20 cellular contexts compared by ENCODE assay signal in genomic region chr11:15579287-15580001, GRCh38.
DNase-seq lines count a peak whose midpoint lies in the region; ATAC-seq, FAIRE-seq and TF ChIP-seq lines count a peak whose summit lies in the region.
"Had no signal": no experiment of that assay in that cellular context is flagged by ENCODE, and none has a peak within 500 bp of the region (broad histone marks: within the 10 kb centered on the region; RNA-seq: fewer than 3 reads in every experiment).

No MANE protein-coding gene starts in this region.

- CTCF ChIA-PET in HepG2 (lab: Yijun Ruan, JAX; ENCODE audit: low intra/inter-chr PET ratio, low total read pairs): no interaction called here

- TF ChIP-seq RAD21 in liver (IDR thresholded peaks at IDR 0.05): no peak
- no peak for TF ChIP-seq RAD21 in HepG2 (CRISPR knock-in tag; IDR thresholded peaks at IDR 0.05)

- peaks cover under 1% of the 10 kb centered on the region for H3K4me1 Mint-ChIP-seq in mesothelial cell of epicardium

- DNase-seq in HepG2 (ENCODE audit: low spot score) (no peak), coronary artery (ENCODE audit: low spot score) (peak; percentile 33), gastrocnemius medialis (peak in 1 of 2 donors; percentile 16), mesothelial cell of epicardium (ENCODE audit: low spot score in 2 of 2, unreplicated experiment in 2 of 2) (no peak)
- no peak for DNase-seq in activated effector memory CD4-positive, alpha-beta T cell treated with anti-CD3 and anti-CD28 coated beads, Interleukin-2, amount 50 U/mL, for 16 hours
- DNase-seq: GF-D8, KG1, NCI-H1105, NCI-H146, NCI-H2227 treated with DMSO at 0.1 percent for 48 hours, NCI-H510A, NCI-H748 treated with DMSO at 0.1 percent for 48 hours, PC-9, RPMI8226, SHP77 treated with DMSO at 0.1 percent for 48 hours had no signal

- no peaks in the 10 kb centered on the region for H4K20me1 ChIP-seq in HepG2 (ENCODE audit: insufficient read depth, low read length)

- in situ Hi-C loops in HepG2 (cut with HindIII; ENCODE audit: extremely low pct_ligation_motif_present, low pct_unique_long_range_greater_than_20kb) (no loop called here), gastrocnemius medialis (cut with MboI; ENCODE audit: low sequenced_read_pairs in 4 of 4) (no loop called here)

- H3K27ac ChIP-seq in liver (ENCODE audit: low read depth in 1 of 2, low read length in 2 of 2) (peak overlapping the region; percentile 26 to 64), HepG2 (ENCODE audit: extremely low read length, insufficient read depth, low read length) (no peak overlapping the region), coronary artery (no peak overlapping the region), gastrocnemius medialis (peak overlapping the region; percentile 20 to 59 (median 40))
- H3K27ac ChIP-seq: PC-9, SK-N-MC had no signal

- H3K9me3 Mint-ChIP-seq in mesothelial cell of epicardium: no peaks in the 10 kb centered on the region

- H3K27me3 ChIP-seq in liver (ENCODE audit: control insufficient read depth in 4 of 4, insufficient read depth in 4 of 4, low read length in 3 of 4): no peaks in the 10 kb centered on the region
- H3K27me3 ChIP-seq in HepG2 (ENCODE audit: control insufficient read depth in 1 of 2, insufficient read depth in 2 of 2, low read length in 2 of 2): no peaks in the 10 kb centered on the region
- H3K27me3 ChIP-seq in gastrocnemius medialis: no peaks in the 10 kb centered on the region

- H3K9ac ChIP-seq in liver (ENCODE audit: low read depth in 1 of 2, low read length in 2 of 2) (no peak overlapping the region), HepG2 (ENCODE audit: insufficient read depth, low read depth, low read length) (no peak overlapping the region)

- TF ChIP-seq CTCF in liver (IDR thresholded peaks at IDR 0.05; ENCODE audit: low read depth, low read length, missing input control) (no peak), HepG2 (CRISPR knock-in tag; IDR thresholded peaks at IDR 0.05) (no peak), coronary artery (IDR thresholded peaks at IDR 0.05) (no peak), gastrocnemius medialis (IDR thresholded peaks at IDR 0.05 in 4 of 5, conservative IDR thresholded peaks at IDR 0.05 in 1 of 5) (no peak), mesothelial cell of epicardium (IDR thresholded peaks at IDR 0.05; ENCODE audit: unreplicated experiment) (no peak)

- no peak overlapping the region for H3K27ac Mint-ChIP-seq in mesothelial cell of epicardium

- TF ChIP-seq EP300 in HepG2 (IDR thresholded peaks at IDR 0.05; ENCODE audit: low read depth in 2 of 2, low read length in 2 of 2) (no peak), HepG2 (CRISPR knock-in tag; IDR thresholded peaks at IDR 0.05; ENCODE audit: borderline replicate concordance) (no peak)

- H2AFZ ChIP-seq in HepG2 (ENCODE audit: low read length): no peak overlapping the region
- H2AFZ ChIP-seq: PC-9 had no signal

- no TSS peak for BruUV-seq in HepG2 (replicated peaks; lab: Mats Ljungman, UMichigan)

- peaks cover 22% of the 10 kb centered on the region for H3K27me3 Mint-ChIP-seq in mesothelial cell of epicardium (ENCODE audit: low read depth)

- H3K4me3 ChIP-seq in liver (ENCODE audit: low read depth in 1 of 3, low read length in 3 of 3): no peak overlapping the region
- no peak overlapping the region for H3K4me3 ChIP-seq in HepG2 (replicated peaks in 1 of 3; ENCODE audit: insufficient read depth in 1 of 3, low read depth in 2 of 3, low read length in 3 of 3)
- H3K4me3 ChIP-seq in coronary artery: no peak overlapping the region
- no peak overlapping the region for H3K4me3 ChIP-seq in gastrocnemius medialis
- H3K4me3 ChIP-seq: PC-9, SK-N-MC had no signal

- POLR2A ChIA-PET in HepG2 (lab: Yijun Ruan, JAX): no interaction called here

- H3K4me2 ChIP-seq in HepG2 (ENCODE audit: low read depth, low read length): no peak overlapping the region
- H3K4me2 ChIP-seq: PC-9 had no signal

- FAIRE-seq in HepG2 (lab: Jason Lieb, UNC): no peak
- FAIRE-seq: A204.1, GM19239 had no signal

- no peaks in the 10 kb centered on the region for H3K36me3 Mint-ChIP-seq in mesothelial cell of epicardium

- H3K4me3 Mint-ChIP-seq in mesothelial cell of epicardium: no peak overlapping the region

- no peaks in the 10 kb centered on the region for H3K9me3 ChIP-seq in liver (ENCODE audit: control insufficient read depth in 4 of 4, low read length in 3 of 4)
- no peaks in the 10 kb centered on the region for H3K9me3 ChIP-seq in HepG2 (ENCODE audit: low read length)
- no peaks in the 10 kb centered on the region for H3K9me3 ChIP-seq in gastrocnemius medialis

- no peaks in the 10 kb centered on the region for H3K79me2 ChIP-seq in HepG2 (ENCODE audit: insufficient read depth, low read length)

- WGBS in liver: 90% methylated on average over 12 of the region's 12 CpGs
- 38% methylated on average over 11 of the region's 12 CpGs for WGBS in HepG2 (ENCODE audit: low lambda C conversion rate)

- ATAC-seq in HepG2: no peak
- ATAC-seq in gastrocnemius medialis: peak; percentile 55 to 68
- no peak for ATAC-seq in HG03565 (IDR thresholded peaks at IDR 0.05; ENCODE audit: unreplicated experiment)

- no peaks in the 10 kb centered on the region for H3K36me3 ChIP-seq in liver (ENCODE audit: control insufficient read depth in 4 of 4, insufficient read depth in 3 of 4, low read depth in 1 of 4, low read length in 3 of 4)
- H3K36me3 ChIP-seq in HepG2 (replicated peaks in 1 of 2; ENCODE audit: control insufficient read depth in 1 of 2, insufficient read depth in 2 of 2, low read length in 2 of 2): no peaks in the 10 kb centered on the region
- H3K36me3 ChIP-seq in gastrocnemius medialis: no peaks in the 10 kb centered on the region

- H3K4me1 ChIP-seq in liver (ENCODE audit: control insufficient read depth in 4 of 4, insufficient read depth in 4 of 4, low read length in 3 of 4) (peaks cover 3 to 17% (median 7%) of the 10 kb centered on the region in 4 donors), HepG2 (ENCODE audit: insufficient read depth, low read length) (no peaks in the 10 kb centered on the region), gastrocnemius medialis (peaks cover 18 to 25% of the 10 kb centered on the region in 2 donors)

- TF ChIP-seq POLR2A in HepG2 (IDR thresholded peaks at IDR 0.05; ENCODE audit: insufficient read depth in 1 of 2, low read depth in 2 of 2, low read length in 2 of 2): no peak
- TF ChIP-seq POLR2A in gastrocnemius medialis (IDR thresholded peaks at IDR 0.05): no peak

- intact Hi-C loops in HepG2 (cut with micrococcal nuclease; ENCODE audit: unreplicated experiment) (no loop called here), gastrocnemius medialis (cut with DNase I; ENCODE audit: low total_unique reads) (no loop called here)

TF ChIP-seq in liver, 16 proteins besides CTCF, POLR2A, EP300 and RAD21 (continues in another document):
- TF ChIP-seq HNF4A (conservative IDR thresholded peaks at IDR 0.05) (no peak), FOXA1 (IDR thresholded peaks at IDR 0.05) (no peak), SP1 (IDR thresholded peaks at IDR 0.05) (no peak), NR2F2 (IDR thresholded peaks at IDR 0.05) (no peak), HNF4G (IDR thresholded peaks at IDR 0.05) (no peak), EGR1 (IDR thresholded peaks at IDR 0.05; ENCODE audit: low read depth in 2 of 2) (no peak), TAF1 (conservative IDR thresholded peaks at IDR 0.05) (no peak), YY1 (IDR thresholded peaks at IDR 0.05) (no peak), MAX (IDR thresholded peaks at IDR 0.05) (no peak)

TF ChIP-seq in HepG2, 621 proteins besides CTCF, POLR2A, EP300 and RAD21 (continues in another document):
- TF ChIP-seq SMAD9 (CRISPR knock-in tag; IDR thresholded peaks at IDR 0.05) (no peak), RFX5 (IDR thresholded peaks at IDR 0.05; ENCODE audit: low read depth, low read length) (no peak), NR2F1 (CRISPR knock-in tag; IDR thresholded peaks at IDR 0.05) (no peak)

Comparison
In these comparisons a context has a peak if more than half of its experiments do, and no peak if none do; other contexts are left out.
1. H3K27ac ChIP-seq: peak in liver (2 of 2) and gastrocnemius medialis (4 of 4); none in HepG2 (single experiment) and coronary artery (0 of 2).
2. ATAC-seq: peak in gastrocnemius medialis (2 of 2); none in HepG2 (single experiment) and HG03565 (single experiment).